ENCODE assay signal across 18 cellular contexts in the genomic region with DNA sequence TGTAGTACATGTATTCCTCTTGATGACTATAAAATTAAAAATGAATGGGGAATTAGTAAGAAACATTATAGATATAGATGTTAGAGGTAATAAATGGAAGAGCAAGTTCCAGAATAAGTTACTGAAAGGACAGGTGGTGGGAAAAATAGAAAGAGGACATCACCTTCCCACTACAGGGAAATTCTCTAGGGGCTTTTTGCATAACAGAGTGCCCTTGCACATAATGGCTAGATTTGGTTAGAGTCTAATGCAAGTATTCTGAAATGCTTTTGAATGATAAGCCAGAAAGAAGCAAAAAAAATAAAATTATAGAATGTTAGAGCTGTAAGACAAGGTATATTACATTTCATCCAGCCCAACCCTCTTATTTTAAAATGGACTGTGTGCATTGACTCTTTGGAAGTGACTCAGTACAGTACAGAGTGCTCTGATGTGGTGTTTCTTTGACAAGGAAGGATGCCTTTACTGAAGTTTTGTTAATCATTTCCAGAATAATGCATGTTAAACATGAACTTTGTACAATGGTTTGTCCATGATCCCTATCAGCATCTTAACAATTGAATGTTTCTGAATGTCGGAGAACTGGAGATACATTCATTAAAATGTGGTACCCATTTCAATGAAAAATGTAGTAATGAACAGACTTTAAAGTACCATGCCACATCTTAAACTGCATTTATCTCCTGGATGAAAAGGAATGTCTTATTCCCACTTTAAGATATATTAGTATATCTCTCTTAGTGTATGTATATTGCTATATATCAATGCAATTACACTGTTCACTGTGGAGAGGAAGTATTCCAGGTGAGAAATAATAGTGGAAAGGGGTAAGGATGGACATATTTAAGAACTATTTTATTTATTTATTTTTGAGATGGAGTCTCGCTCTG.
DNase-seq lines count a peak whose midpoint lies in the region; ATAC-seq and TF ChIP-seq lines count a peak whose summit lies in the region.
"Had no signal": no experiment of that assay in that cellular context is flagged by ENCODE, and none has a peak within 500 bp of the region (broad histone marks: within the 10 kb centered on the region; RNA-seq: fewer than 3 reads in every experiment).

No MANE protein-coding gene starts in this region.

- H3K27ac Mint-ChIP-seq in Caco-2 (ENCODE audit: unreplicated experiment), result peak overlapping the region; percentile 42
- H3K27ac Mint-ChIP-seq: naive thymus-derived CD4-positive, alpha-beta T cell had no signal

- H3K27me3 ChIP-seq in Caco-2 (replicated peaks; ENCODE audit: control insufficient read depth, insufficient read depth, low read length) (no peaks in the 10 kb centered on the region), left ventricle myocardium inferior (ENCODE audit: low read depth) (no peaks in the 10 kb centered on the region)
- H3K27me3 ChIP-seq: left lung had no signal

- no peak overlapping the region for H3K4me3 Mint-ChIP-seq in Caco-2 (ENCODE audit: unreplicated experiment)
- H3K4me3 Mint-ChIP-seq: naive thymus-derived CD4-positive, alpha-beta T cell had no signal

- intact Hi-C loops in Caco-2 (cut with micrococcal nuclease; ENCODE audit: unreplicated experiment), result loop anchor here (1.0 to 2.0 kb wide), 2 partner anchors 17 to 270 kb away; no protein-coding TSS in a partner anchor
- intact Hi-C loops in left ventricle myocardium inferior (cut with micrococcal nuclease), result no loop called here

- H3K9me3 ChIP-seq in Caco-2 (no peaks in the 10 kb centered on the region), left ventricle myocardium inferior (replicated peaks) (no peaks in the 10 kb centered on the region)
- H3K9me3 ChIP-seq: left lung had no signal

- H3K27ac ChIP-seq in VCaP (peak overlapping the region; percentile 75), left ventricle myocardium inferior (replicated peaks) (no peak overlapping the region)
- H3K27ac ChIP-seq: left lung had no signal

- H3K27me3 Mint-ChIP-seq in Caco-2 (ENCODE audit: insufficient read depth, unreplicated experiment), result no peaks in the 10 kb centered on the region

- POLR2A ChIA-PET in Caco-2 (lab: Charles Lee), result no interaction called here

- peaks cover 15% of the 10 kb centered on the region for H3K9me3 Mint-ChIP-seq in Caco-2 (ENCODE audit: unreplicated experiment)
- H3K9me3 Mint-ChIP-seq: naive thymus-derived CD4-positive, alpha-beta T cell had no signal

- CTCF ChIA-PET in Caco-2 (lab: Charles Lee), result no interaction called here

- BruUV-seq in Caco-2 (replicated peaks; lab: Mats Ljungman, UMichigan), result no TSS peak

- ATAC-seq in GM19468 (IDR thresholded peaks at IDR 0.05; ENCODE audit: extremely low read depth, unreplicated experiment) (peak; percentile 58), HG03097 (IDR thresholded peaks at IDR 0.05; ENCODE audit: low FRiP score, unreplicated experiment) (peak; percentile 89)
- ATAC-seq: left lung; naive thymus-derived CD4-positive, alpha-beta T cell had no signal

- H3K36me3 ChIP-seq in Caco-2 (ENCODE audit: control insufficient read depth, insufficient read depth, low read length) (no peaks in the 10 kb centered on the region), left ventricle myocardium inferior (no peaks in the 10 kb centered on the region)
- H3K36me3 ChIP-seq: left lung had no signal

- TF ChIP-seq CTCF in Caco-2 (IDR thresholded peaks at IDR 0.05; ENCODE audit: insufficient read depth in 1 of 2, low read depth in 1 of 2, low read length in 1 of 2, severe bottlenecking in 1 of 2, unreplicated experiment in 1 of 2) (no peak), VCaP (conservative IDR thresholded peaks at IDR 0.05) (no peak), left ventricle myocardium inferior (IDR thresholded peaks at IDR 0.05; ENCODE audit: borderline replicate concordance) (no peak)

- no peaks in the 10 kb centered on the region for H3K36me3 Mint-ChIP-seq in Caco-2 (ENCODE audit: insufficient read depth, unreplicated experiment)
- H3K36me3 Mint-ChIP-seq: naive thymus-derived CD4-positive, alpha-beta T cell had no signal

- DNase-seq in Caco-2, result peak in 1 of 2 experiments; percentile 56
- DNase-seq in NCI-H1436 (lab: John Stamatoyannopoulos, UW), result no peak
- DNase-seq in left ventricle myocardium inferior, result no peak
- no peak for DNase-seq in activated CD8-positive, alpha-beta memory T cell treated with anti-CD3 and anti-CD28 coated beads, Interleukin-2, amount 50 U/mL, for 48 hours
- DNase-seq in cerebellar cortex (ENCODE audit: low spot score), result no peak
- DNase-seq: activated naive CD4-positive, alpha-beta T cell; DMS79; KBM-7; naive thymus-derived CD4-positive, alpha-beta T cell; NCI-H187; NCI-H774; retina; SHP77; stimulated activated CD4-positive, alpha-beta T cell treated with anti-CD3 and anti-CD28 coated beads, Interleukin-2, amount 100 ng/mL, for 24 hours had no signal

- peaks cover 42% of the 10 kb centered on the region for H3K4me1 ChIP-seq in Caco-2
- H3K4me1 ChIP-seq in left ventricle myocardium inferior, result no peaks in the 10 kb centered on the region
- H3K4me1 ChIP-seq: left lung had no signal

- peaks cover 32% of the 10 kb centered on the region for H3K4me1 Mint-ChIP-seq in Caco-2 (ENCODE audit: low read depth, unreplicated experiment)
- H3K4me1 Mint-ChIP-seq: naive thymus-derived CD4-positive, alpha-beta T cell had no signal

- H3K4me3 ChIP-seq in Caco-2 (ENCODE audit: low read depth, low read length), result no peak overlapping the region
- no peak overlapping the region for H3K4me3 ChIP-seq in left ventricle myocardium inferior
- H3K4me3 ChIP-seq: left lung had no signal
